6 cellular contexts compared by ENCODE assay signal in the genomic region with DNA sequence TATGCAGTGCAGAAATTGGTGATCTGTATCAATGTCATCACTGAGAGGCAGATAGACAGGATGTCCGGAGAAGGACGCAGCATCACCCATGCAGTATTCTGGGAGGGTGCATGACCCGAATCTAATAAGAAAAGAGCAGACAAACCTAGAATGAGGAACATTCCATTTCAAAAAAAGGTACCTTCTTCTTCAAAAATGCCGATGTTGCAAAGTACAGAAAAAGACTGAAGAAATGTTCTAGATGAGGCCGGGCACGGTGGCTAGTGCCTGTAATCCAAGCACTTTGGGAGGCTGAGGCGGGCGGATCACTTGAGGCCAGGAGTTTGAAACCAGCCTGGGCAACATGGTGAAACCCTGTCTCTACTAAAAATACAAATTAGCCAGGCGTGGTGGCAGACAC. TPM values are rescaled to one million over a fixed set of nuclear protein-coding genes. Genes with fewer than 3 reads are reported as not detected.
"Had no signal": no experiment of that assay in that cellular context is flagged by ENCODE, and none has a peak within 500 bp of the region (broad histone marks: within the 10 kb centered on the region; RNA-seq: fewer than 3 reads in every experiment).

No MANE protein-coding gene starts in this region.

RNA-seq across cellular contexts. Expression of a gene that starts 28.2 kb away (rescaled TPM):
- total RNA-seq: kidney epithelial cell, lung microvascular endothelial cell, myocyte had no signal
- polyA plus RNA-seq: immature natural killer cell; keratinocyte; naive thymus-derived CD4-positive, alpha-beta T cell had no signal
